13 cellular contexts compared by ENCODE assay signal in the genomic region with DNA sequence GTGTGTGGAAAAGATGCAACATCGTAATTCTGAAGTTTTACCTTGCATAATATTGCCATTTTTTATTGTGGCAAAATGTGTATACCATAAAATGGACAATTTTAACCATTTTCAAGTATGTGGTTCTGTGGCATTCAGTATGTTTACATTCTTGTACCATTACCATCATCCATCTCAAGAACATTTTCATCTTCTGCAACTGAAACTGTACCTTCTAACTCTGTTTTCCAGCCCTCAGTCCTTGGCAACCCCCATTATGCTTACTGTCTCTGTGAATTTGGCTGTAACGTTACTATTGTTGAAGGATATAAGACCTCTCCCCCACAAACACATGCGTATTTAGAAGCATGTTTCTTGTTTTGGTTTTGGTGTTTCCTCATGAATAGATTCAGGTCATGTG.
"Had no signal": no experiment of that assay in that cellular context is flagged by ENCODE, and none has a peak within 500 bp of the region (broad histone marks: within the 10 kb centered on the region; RNA-seq: fewer than 3 reads in every experiment).

No MANE protein-coding gene starts in this region.

- DNase-seq: activated CD4-positive, alpha-beta T cell treated with anti-CD3 and anti-CD28 coated beads for 36 hours; activated CD4-positive, alpha-beta T cell treated with anti-CD3 and anti-CD28 coated beads, Interleukin-2, amount 50 U/mL, for 48 hours; activated gamma-delta T cell; adrenal gland; body of pancreas; endodermal cell; left lung; midbrain; occipital lobe; posterior cingulate gyrus; retina; stimulated activated naive B cell treated with anti-CD40 and anti-IgM and Interleukin-4, amounts not matched to agents 10 μg/mL and 1 μg/mL and 100 μg/mL, for 72 hours; upper lobe of right lung had no signal

- H3K4me3 ChIP-seq: adrenal gland, body of pancreas, left lung, upper lobe of right lung had no signal
